In the genomic region with DNA sequence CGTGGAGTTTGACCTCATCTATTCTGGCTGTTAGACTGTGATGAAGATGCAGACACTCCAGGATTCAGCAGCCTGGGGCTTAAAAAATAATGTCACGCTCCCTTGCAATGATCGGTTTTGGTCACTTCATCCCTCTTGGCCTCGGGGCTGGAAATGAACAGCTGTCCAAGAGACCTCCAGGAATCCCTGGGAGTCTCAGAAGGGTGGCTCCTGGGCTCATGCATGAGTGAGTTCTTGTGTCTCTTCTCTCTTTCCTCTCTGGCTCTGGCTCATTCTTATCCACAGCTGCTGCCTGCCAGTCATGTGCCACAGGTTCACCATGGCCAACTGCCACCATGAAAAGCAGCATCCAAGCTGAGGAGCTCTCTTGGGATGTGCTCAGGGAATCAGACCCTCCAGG, we compare ENCODE assay signal across 29 cellular contexts. TPM values are rescaled to one million over a fixed set of nuclear protein-coding genes. Genes with fewer than 3 reads are reported as not detected.
"Had no signal": no experiment of that assay in that cellular context is flagged by ENCODE, and none has a peak within 500 bp of the region (broad histone marks: within the 10 kb centered on the region; RNA-seq: fewer than 3 reads in every experiment).

No MANE protein-coding gene starts in this region.

- H3K4me1 Mint-ChIP-seq: activated CD4-positive, alpha-beta T cell treated with anti-CD3 and anti-CD28 coated beads for 36 hours; activated CD4-positive, alpha-beta T cell treated with anti-CD3 and anti-CD28 coated beads, Interleukin-2, amount 10 ng/mL, durations not matched to agents 7 days and 5 days; activated naive CD4-positive, alpha-beta T cell treated with anti-CD3 and anti-CD28 coated beads, Interleukin-2, amount 50 U/mL, for 24 hours; central memory CD8-positive, alpha-beta T cell had no signal

- H3K4me3 Mint-ChIP-seq: activated CD4-positive, alpha-beta T cell treated with anti-CD3 and anti-CD28 coated beads for 36 hours; activated CD4-positive, alpha-beta T cell treated with anti-CD3 and anti-CD28 coated beads, Interleukin-2, amount 10 ng/mL, durations not matched to agents 7 days and 5 days; activated CD8-positive, alpha-beta T cell treated with anti-CD3 and anti-CD28 coated beads, Interleukin-2, amount 10 ng/mL, durations not matched to agents 7 days and 5 days; activated naive CD4-positive, alpha-beta T cell treated with anti-CD3 and anti-CD28 coated beads, Interleukin-2, amount 50 U/mL, for 24 hours; activated T-cell treated with anti-CD3 and anti-CD28 coated beads, Interleukin-2, amount 50 U/mL, for 24 hours; central memory CD8-positive, alpha-beta T cell had no signal

- H3K9me3 ChIP-seq: Peyer's patch had no signal

- DNase-seq: activated CD4-positive, alpha-beta T cell treated with anti-CD3 and anti-CD28 coated beads for 36 hours; activated CD4-positive, alpha-beta T cell treated with anti-CD3 and anti-CD28 coated beads, Interleukin-2, amount 10 ng/mL, durations not matched to agents 7 days and 5 days; activated CD4-positive, alpha-beta T cell treated with anti-CD3 and anti-CD28 coated beads, Interleukin-2, amount 50 U/mL, for 48 hours; activated CD8-positive, alpha-beta T cell treated with anti-CD3 and anti-CD28 coated beads, Interleukin-2, amount 10 ng/mL, durations not matched to agents 7 days and 5 days; activated gamma-delta T cell; activated naive CD4-positive, alpha-beta T cell treated with Interleukin-2 at 50 U/mL for 16 hours; activated T-cell treated with anti-CD3 and anti-CD28 coated beads, Interleukin-2, amount 50 U/mL, for 24 hours; amniotic stem cell; aorta; NCI-H187; NCI-H2171 treated with DMSO at 0.1 percent for 48 hours; NCI-H226; NCI-H446 treated with DMSO at 0.1 percent for 48 hours; NCI-H82; NK-92 treated with Interleukin-12 subunit alpha and Interleukin-12 subunit beta, amount 100 ng/mL, for 24 hours; PC-3; Peyer's patch; SIG-M5; T1000; WERI-Rb-1 had no signal

- H3K27ac ChIP-seq: cardiac muscle cell, Peyer's patch, RWPE1, WERI-Rb-1 had no signal

- H3K4me3 ChIP-seq: cardiac muscle cell, K562, Peyer's patch had no signal

- H3K27me3 ChIP-seq: cardiac muscle cell, Peyer's patch had no signal

- H3K27ac Mint-ChIP-seq: activated CD4-positive, alpha-beta T cell treated with anti-CD3 and anti-CD28 coated beads for 36 hours; activated CD4-positive, alpha-beta T cell treated with anti-CD3 and anti-CD28 coated beads, Interleukin-2, amount 10 ng/mL, durations not matched to agents 7 days and 5 days; activated CD8-positive, alpha-beta T cell treated with anti-CD3 and anti-CD28 coated beads, Interleukin-2, amount 10 ng/mL, durations not matched to agents 7 days and 5 days; activated naive CD4-positive, alpha-beta T cell treated with anti-CD3 and anti-CD28 coated beads, Interleukin-2, amount 50 U/mL, for 24 hours; activated T-cell treated with anti-CD3 and anti-CD28 coated beads, Interleukin-2, amount 50 U/mL, for 24 hours; activated T-helper 2 cell treated with anti-CD3 and anti-CD28 coated beads, Interferon-gamma antibody, Interleukin-2, Interleukin-4, amounts not matched to agents 10 μg/mL and 5 μg/mL and 100 μg/mL, durations not matched to agents 14 hours and 24 hours and 36 hours had no signal

- H3K36me3 ChIP-seq: cardiac muscle cell, Peyer's patch, WERI-Rb-1 had no signal

- H3K36me3 Mint-ChIP-seq: activated naive CD4-positive, alpha-beta T cell treated with anti-CD3 and anti-CD28 coated beads, Interleukin-2, amount 50 U/mL, for 24 hours had no signal

- ATAC-seq: activated CD4-positive, alpha-beta T cell treated with anti-CD3 and anti-CD28 coated beads for 36 hours; activated CD8-positive, alpha-beta T cell treated with anti-CD3 and anti-CD28 coated beads, Interleukin-2, amount 10 ng/mL, durations not matched to agents 7 days and 5 days; K562; PC-3 had no signal

- H3K4me1 ChIP-seq: Peyer's patch had no signal

- H3K27me3 Mint-ChIP-seq: activated CD4-positive, alpha-beta T cell treated with anti-CD3 and anti-CD28 coated beads for 36 hours; activated CD4-positive, alpha-beta T cell treated with anti-CD3 and anti-CD28 coated beads, Interleukin-2, amount 10 ng/mL, durations not matched to agents 7 days and 5 days; activated naive CD4-positive, alpha-beta T cell treated with anti-CD3 and anti-CD28 coated beads, Interleukin-2, amount 50 U/mL, for 24 hours; activated T-cell treated with anti-CD3 and anti-CD28 coated beads, Interleukin-2, amount 50 U/mL, for 24 hours; central memory CD8-positive, alpha-beta T cell had no signal

RNA-seq across cellular contexts. Expression of a gene that starts 16.0 kb away (rescaled TPM):
- total RNA-seq: activated CD4-positive, alpha-beta T cell treated with anti-CD3 and anti-CD28 coated beads for 36 hours; activated CD4-positive, alpha-beta T cell treated with anti-CD3 and anti-CD28 coated beads, Interleukin-2, amount 10 ng/mL, durations not matched to agents 7 days and 5 days; activated CD8-positive, alpha-beta T cell treated with anti-CD3 and anti-CD28 coated beads, Interleukin-2, amount 10 ng/mL, durations not matched to agents 7 days and 5 days; activated T-helper 2 cell treated with anti-CD3 and anti-CD28 coated beads, Interferon-gamma antibody, Interleukin-2, Interleukin-4, amounts not matched to agents 10 μg/mL and 5 μg/mL and 100 μg/mL, durations not matched to agents 14 hours and 24 hours and 36 hours; cardiac muscle cell; K562; M059J; PC-3; T-helper 1 cell treated with Interleukin-12 subunit alpha and Interleukin-12 subunit beta and Interleukin-4 antibody, amounts not matched to agents 30 ng/mL and 1 ng/mL, for 36 hours; T-helper 2 cell treated with Interferon-gamma antibody and Interleukin-4, amounts not matched to agents 100 ng/mL and 5 ng/mL, for 36 hours had no signal
